Comparison of ENCODE assay signal across 8 cellular contexts in genomic region chr3:25782938-25783660, GRCh38. TPM values are rescaled to one million over a fixed set of nuclear protein-coding genes. Genes with fewer than 3 reads are reported as not detected.
A peak's percentile ranks its signal among the peaks of the same experiment; 100 is the strongest.
DNase-seq lines count a peak whose midpoint lies in the region.

Gene NGLY1, minus strand, starts transcription at chr3:25783443. Its CDS starts 53 bp downstream, at chr3:25783390.

- peak within 1 kb of the TSS; percentile 89 for H3K4me3 ChIP-seq in GM23248
- peak within 1 kb of the TSS; percentile 73 for H3K4me3 ChIP-seq in Karpas-422 (ENCODE audit: low read length)
- H3K4me3 ChIP-seq in SK-N-MC = peak within 1 kb of the TSS; percentile 82

- H3K4me2 ChIP-seq in GM23248 (ENCODE audit: unreplicated experiment) (peak within 1 kb of the TSS; percentile 99), Karpas-422 (ENCODE audit: low read depth, low read length, poor library complexity, severe bottlenecking) (peak within 1 kb of the TSS; percentile 81)

- H3K27ac ChIP-seq in GM23248 = peak within 1 kb of the TSS; percentile 59
- peak within 1 kb of the TSS; percentile 85 for H3K27ac ChIP-seq in Karpas-422 (ENCODE audit: low read length)
- H3K27ac ChIP-seq in SK-N-MC = no peak within 1 kb of the TSS

- H3K27me3 Mint-ChIP-seq in activated naive CD4-positive, alpha-beta T cell treated with anti-CD3 and anti-CD28 coated beads for 36 hours (ENCODE audit: low read depth) = no peaks in the 10 kb centered on the region

- peak within 1 kb of the TSS; percentile 88 for H3K27ac Mint-ChIP-seq in activated naive CD4-positive, alpha-beta T cell treated with anti-CD3 and anti-CD28 coated beads for 36 hours

- no peaks in the 10 kb centered on the region for H3F3A ChIP-seq in GM23248 (ENCODE audit: insufficient read depth)

- H3K4me1 Mint-ChIP-seq in activated naive CD4-positive, alpha-beta T cell treated with anti-CD3 and anti-CD28 coated beads for 36 hours (ENCODE audit: low read depth) = peaks cover 40% of the 10 kb centered on the region

- peaks cover 41% of the 10 kb centered on the region for H3K79me2 ChIP-seq in GM23248 (ENCODE audit: insufficient read depth)
- H3K79me2 ChIP-seq in Karpas-422 (ENCODE audit: low read length) = peaks cover 46% of the 10 kb centered on the region

- H3K4me3 Mint-ChIP-seq in activated naive CD4-positive, alpha-beta T cell treated with anti-CD3 and anti-CD28 coated beads for 36 hours = peak within 1 kb of the TSS; percentile 88

- H2AFZ ChIP-seq in GM23248 (peak within 1 kb of the TSS; percentile 93), Karpas-422 (ENCODE audit: low read length) (peak within 1 kb of the TSS; percentile 77)

- 0 out of 2 replicates have a peak, but pooled peaks cover under 1% of the 10 kb centered on the region for H3K36me3 ChIP-seq in ES-I3 (ENCODE audit: insufficient read depth, low read length)
- 0 out of 2 replicates have a peak, but pooled peaks cover 3% of the 10 kb centered on the region for H3K36me3 ChIP-seq in GM23248 (ENCODE audit: low read depth)
- peaks cover 18% of the 10 kb centered on the region for H3K36me3 ChIP-seq in Karpas-422 (ENCODE audit: insufficient read depth, low read length)
- no peaks in the 10 kb centered on the region for H3K36me3 ChIP-seq in SK-N-MC (ENCODE audit: insufficient read depth, low read length)

- H3K36me3 Mint-ChIP-seq in activated naive CD4-positive, alpha-beta T cell treated with anti-CD3 and anti-CD28 coated beads for 36 hours (ENCODE audit: low read depth) = peaks cover 8% of the 10 kb centered on the region

- H3K9me3 Mint-ChIP-seq in activated naive CD4-positive, alpha-beta T cell treated with anti-CD3 and anti-CD28 coated beads for 36 hours = no peaks in the 10 kb centered on the region

- in situ Hi-C loops in GM23248 (cut with MboI) = no loop called here

- DNase-seq in GM23248 = peak; percentile 94
- peak; percentile 94 for DNase-seq in Karpas-422
- no peak for DNase-seq in SK-N-MC (ENCODE audit: low read depth, low spot score)
- DNase-seq in activated naive CD4-positive, alpha-beta T cell treated with anti-CD3 and anti-CD28 coated beads for 36 hours = peak; percentile 87
- peak; percentile 89 for DNase-seq in germinal center (ENCODE audit: low spot score)
- peak; percentile 80 for DNase-seq in occipital lobe (lab: John Stamatoyannopoulos, UW)
- DNase-seq in superior temporal gyrus (ENCODE audit: extremely low spot score) = peak; percentile 74

- no peaks in the 10 kb centered on the region for H3K9me2 ChIP-seq in GM23248 (ENCODE audit: insufficient read depth)
- H3K9me2 ChIP-seq in Karpas-422 (replicated peaks; ENCODE audit: insufficient read depth, low read length) = no peaks in the 10 kb centered on the region

- H3K27me3 ChIP-seq in GM23248 (replicated peaks; ENCODE audit: insufficient read depth) = no peaks in the 10 kb centered on the region
- no peaks in the 10 kb centered on the region for H3K27me3 ChIP-seq in Karpas-422 (ENCODE audit: low read length)

- no peaks in the 10 kb centered on the region; the same call in 1 of the 2 replicates for H3K9me3 ChIP-seq in ES-I3 (ENCODE audit: control insufficient read depth, insufficient read depth, low read length)
- H3K9me3 ChIP-seq in GM23248 (ENCODE audit: low read depth) = no peaks in the 10 kb centered on the region
- no peaks in the 10 kb centered on the region for H3K9me3 ChIP-seq in Karpas-422 (ENCODE audit: low read length)
- no peaks in the 10 kb centered on the region for H3K9me3 ChIP-seq in SK-N-MC (ENCODE audit: low read depth, low read length)

- H3K4me1 ChIP-seq in ES-I3 (ENCODE audit: insufficient read depth, low read length) (peaks cover 11% of the 10 kb centered on the region), GM23248 (ENCODE audit: insufficient read depth) (peaks cover 8% of the 10 kb centered on the region), Karpas-422 (ENCODE audit: low read length) (peaks cover 33% of the 10 kb centered on the region)

- H3K9ac ChIP-seq in ES-I3 (ENCODE audit: low read depth, low read length) (peak within 1 kb of the TSS; percentile 91), GM23248 (peak within 1 kb of the TSS; percentile 83), Karpas-422 (ENCODE audit: low read length) (peak within 1 kb of the TSS; percentile 90), SK-N-MC (ENCODE audit: insufficient read length) (peak within 1 kb of the TSS; percentile 68)

- CTCF ChIA-PET in activated naive CD4-positive, alpha-beta T cell treated with anti-CD3 and anti-CD28 coated beads for 36 hours (lab: Charles Lee) = interaction anchor here (0.7 to 1.4 kb wide), 4 partner anchors 15 to 135 kb away, joined by 3 to 6 read pairs (median 4); no protein-coding TSS in a partner anchor

- intact Hi-C loops in activated naive CD4-positive, alpha-beta T cell treated with anti-CD3 and anti-CD28 coated beads for 36 hours (cut with micrococcal nuclease) = loop anchor here (1.0 to 10.0 kb wide), 7 partner anchors 7 to 1702 kb away; partner anchors contain the start of genes NEK10, OXSM and SLC4A7

- 0 to 1% methylated on average over 44 to 51 of the region's 72 CpGs for WGBS in GM23248 (ENCODE audit: low coverage in 1 of 2, low lambda C conversion rate in 2 of 2, missing lambda C conversion rate in 2 of 2), 2 experiments

- H4K20me1 ChIP-seq in GM23248 (ENCODE audit: insufficient read depth) (no peaks in the 10 kb centered on the region), Karpas-422 (ENCODE audit: insufficient read depth, low read depth, low read length) (no peaks in the 10 kb centered on the region)

RNA-seq across cellular contexts. Expression of gene NGLY1, which starts in this region (rescaled TPM):
- total RNA-seq in GM23248 (2014; rRNA removed; shearing (Covaris generic)) = 19.3 and 28.9 TPM in 2 replicates
- polyA plus RNA-seq in GM23248 (2016; fragmentation: Nextera tagmentation; extraction: Ambion mirVana) = 29.2 and 30.4 TPM in 2 replicates
- 59.2 and 78.8 TPM in 2 replicates for total RNA-seq in Karpas-422 (2014; rRNA removed; shearing (Covaris generic); ENCODE audit: low replicate concordance)
- total RNA-seq in activated naive CD4-positive, alpha-beta T cell treated with anti-CD3 and anti-CD28 coated beads for 36 hours = 10 to 100 TPM; 49.0 to 50.0 TPM
- 34.0 TPM for total RNA-seq in occipital lobe
